19 cellular contexts compared by ENCODE assay signal in the genomic region with DNA sequence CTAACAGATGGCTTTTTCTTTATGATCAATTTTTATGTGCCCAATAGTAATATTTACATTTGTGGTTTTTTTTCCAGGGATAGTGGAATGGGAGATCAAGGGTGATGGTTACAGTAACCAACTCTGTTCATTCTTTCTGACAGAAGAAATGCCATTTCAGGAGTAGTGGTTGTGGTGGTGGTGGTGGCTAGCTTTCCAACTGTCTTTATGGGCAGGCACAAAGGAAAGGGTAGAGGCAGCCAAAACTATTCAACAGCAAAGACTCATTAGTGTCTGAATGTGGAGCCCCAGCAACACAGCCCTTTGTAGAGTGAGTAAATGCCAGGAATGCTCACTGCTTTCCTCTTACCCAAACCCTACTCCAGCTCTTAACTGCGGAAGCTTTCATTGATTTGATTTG.
"Had no signal": no experiment of that assay in that cellular context is flagged by ENCODE, and none has a peak within 500 bp of the region (broad histone marks: within the 10 kb centered on the region; RNA-seq: fewer than 3 reads in every experiment).

No MANE protein-coding gene starts in this region.

- H3K4me3 ChIP-seq: cardiac muscle cell, dorsolateral prefrontal cortex, gastrocnemius medialis, heart left ventricle, thyroid gland had no signal

- ATAC-seq: activated T-cell treated with anti-CD3 and anti-CD28 coated beads, Interleukin-2, amount 50 U/mL, for 72 hours; gastrocnemius medialis; heart left ventricle had no signal

- H3K27me3 ChIP-seq: cardiac muscle cell, gastrocnemius medialis, heart left ventricle, thyroid gland had no signal

- H3K4me1 Mint-ChIP-seq: activated CD4-positive, alpha-beta T cell treated with anti-CD3 and anti-CD28 coated beads, Interleukin-2, amount 10 ng/mL, durations not matched to agents 24 days and 14 days; immature natural killer cell had no signal

- H3K36me3 ChIP-seq: cardiac muscle cell, gastrocnemius medialis, heart left ventricle, thyroid gland had no signal

- H3K9me3 Mint-ChIP-seq: activated CD4-positive, alpha-beta T cell treated with anti-CD3 and anti-CD28 coated beads, Interleukin-2, amount 10 ng/mL, durations not matched to agents 24 days and 14 days had no signal

- H3K27ac Mint-ChIP-seq: activated CD4-positive, alpha-beta T cell treated with anti-CD3 and anti-CD28 coated beads, Interleukin-2, amount 10 ng/mL, durations not matched to agents 24 days and 14 days; activated T-cell treated with anti-CD3 and anti-CD28 coated beads, Interleukin-2, amount 50 U/mL, for 72 hours; immature natural killer cell; nephron; progenitor cell of endocrine pancreas had no signal

- H3K36me3 Mint-ChIP-seq: immature natural killer cell had no signal

- DNase-seq: activated CD4-positive, alpha-beta T cell treated with anti-CD3 and anti-CD28 coated beads, Interleukin-2, amount 10 ng/mL, durations not matched to agents 24 days and 14 days; activated CD8-positive, alpha-beta memory T cell treated with anti-CD3 and anti-CD28 coated beads, Interleukin-2, amount 50 U/mL, for 48 hours; activated effector memory CD4-positive, alpha-beta T cell treated with anti-CD3 and anti-CD28 coated beads, Interleukin-2, amount 50 U/mL, for 16 hours; activated naive CD4-positive, alpha-beta T cell treated with anti-CD3 and anti-CD28 coated beads, Interleukin-2, amount 50 U/mL, for 16 hours; activated T-cell treated with anti-CD3 and anti-CD28 coated beads, Interleukin-2, amount 50 U/mL, for 72 hours; aorta; dorsolateral prefrontal cortex; gastrocnemius medialis; heart left ventricle; immature natural killer cell; occipital lobe; stimulated activated CD4-positive, alpha-beta T cell treated with anti-CD3 and anti-CD28 coated beads, Interleukin-2, amount 100 ng/mL, for 24 hours; stimulated activated naive CD4-positive, alpha-beta T cell treated with Interleukin-2 at 50 U/mL for 16 hours; T-helper 1 cell; T-helper 9 cell; thyroid gland had no signal

- H3K27me3 Mint-ChIP-seq: activated CD4-positive, alpha-beta T cell treated with anti-CD3 and anti-CD28 coated beads, Interleukin-2, amount 10 ng/mL, durations not matched to agents 24 days and 14 days; progenitor cell of endocrine pancreas had no signal

- H3K27ac ChIP-seq: cardiac muscle cell, dorsolateral prefrontal cortex, gastrocnemius medialis, heart left ventricle, thyroid gland had no signal

- H3K4me3 Mint-ChIP-seq: activated CD4-positive, alpha-beta T cell treated with anti-CD3 and anti-CD28 coated beads, Interleukin-2, amount 10 ng/mL, durations not matched to agents 24 days and 14 days; activated T-cell treated with anti-CD3 and anti-CD28 coated beads, Interleukin-2, amount 50 U/mL, for 72 hours; immature natural killer cell; nephron had no signal

- H3K9me3 ChIP-seq: gastrocnemius medialis, thyroid gland had no signal

- H3K4me1 ChIP-seq: gastrocnemius medialis, thyroid gland had no signal
